In the genomic region with DNA sequence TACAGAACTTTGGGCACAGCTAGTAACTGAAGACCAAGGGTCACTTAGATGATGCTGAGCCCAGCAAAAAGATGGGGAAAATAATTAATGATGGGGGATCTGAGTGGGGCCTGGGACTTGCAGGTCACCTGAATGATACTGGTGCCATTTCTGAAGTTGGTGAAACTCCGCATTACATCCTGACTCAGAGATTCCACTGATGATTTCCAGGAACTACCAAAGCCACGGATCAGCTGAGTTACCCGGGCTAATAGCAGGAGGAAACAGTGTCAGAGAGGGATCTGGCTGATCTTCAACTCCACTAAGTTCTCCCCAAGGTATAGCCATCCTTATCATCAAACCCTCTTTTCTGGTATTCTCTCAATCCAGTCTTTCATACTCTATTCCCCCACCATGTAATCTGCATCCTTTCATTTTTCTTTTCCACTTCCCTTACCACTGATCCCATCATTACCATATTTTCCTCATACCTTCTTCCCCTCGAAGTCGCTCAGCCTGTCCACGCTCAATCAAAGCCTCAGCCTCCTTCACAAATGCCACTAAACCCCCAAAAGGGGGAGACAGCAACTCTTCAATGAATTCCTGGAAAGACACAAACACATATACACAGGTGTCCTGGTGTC, we compare ENCODE assay signal across 14 cellular contexts. TPM values are rescaled to one million over a fixed set of nuclear protein-coding genes. Genes with fewer than 3 reads are reported as not detected.
DNase-seq lines count a peak whose midpoint lies in the region; ATAC-seq, FAIRE-seq and TF ChIP-seq lines count a peak whose summit lies in the region.
"Had no signal": no experiment of that assay in that cellular context is flagged by ENCODE, and none has a peak within 500 bp of the region (broad histone marks: within the 10 kb centered on the region; RNA-seq: fewer than 3 reads in every experiment).

No MANE protein-coding gene starts in this region.

- H3K9me3 Mint-ChIP-seq in activated CD8-positive, alpha-beta memory T cell treated with anti-CD3 and anti-CD28 coated beads, Interleukin-2, amount 10 ng/mL, durations not matched to agents 7 days and 5 days (ENCODE audit: low read depth): no peaks in the 10 kb centered on the region
- peaks cover 4% of the 10 kb centered on the region for H3K9me3 Mint-ChIP-seq in astrocyte (ENCODE audit: unreplicated experiment)
- H3K9me3 Mint-ChIP-seq: mesothelial cell of epicardium had no signal

- no peak for FAIRE-seq in astrocyte (lab: Jason Lieb, UNC)
- FAIRE-seq: urothelium cell line had no signal

- no peak for DNase-seq in activated CD8-positive, alpha-beta memory T cell treated with anti-CD3 and anti-CD28 coated beads, Interleukin-2, amount 10 ng/mL, durations not matched to agents 7 days and 5 days
- no peak for DNase-seq in activated CD8-positive, alpha-beta memory T cell treated with anti-CD3 and anti-CD28 coated beads, Interleukin-2, amount 50 U/mL, for 4 hours
- DNase-seq in OCI-M1 (lab: John Stamatoyannopoulos, UW) (peak; percentile 33), astrocyte (ENCODE audit: low read depth) (peak; percentile 20), osteoblast (ENCODE audit: insufficient read length, low spot score, missing footprints) (no peak), dedifferentiated amniotic fluid mesenchymal stem cell (ENCODE audit: extremely low spot score) (no peak), left cardiac atrium (no peak)
- DNase-seq: colonic mucosa, esophagus squamous epithelium, SHP77 treated with DMSO at 0.1 percent for 48 hours had no signal

- TF ChIP-seq CTCF in astrocyte (IDR thresholded peaks at IDR 0.05; ENCODE audit: insufficient read depth, low read depth, low read length) (no peak), osteoblast (IDR thresholded peaks at IDR 0.05; ENCODE audit: extremely low read depth, low read depth, low read length) (no peak)

- peaks cover 6% of the 10 kb centered on the region for H3K36me3 ChIP-seq in astrocyte (ENCODE audit: insufficient read depth, low read length)
- H3K36me3 ChIP-seq in osteoblast (ENCODE audit: insufficient read depth, low read length): peaks cover 7% of the 10 kb centered on the region
- H3K36me3 ChIP-seq: colonic mucosa, prostate gland had no signal

- H3K4me1 ChIP-seq in astrocyte (ENCODE audit: insufficient read depth, low read length) (peaks cover 31% of the 10 kb centered on the region), osteoblast (ENCODE audit: insufficient read depth, low read length) (peaks cover 44% of the 10 kb centered on the region)
- H3K4me1 ChIP-seq: prostate gland had no signal

- H3K9me3 ChIP-seq in astrocyte (ENCODE audit: insufficient read depth, low read depth, low read length): no peaks in the 10 kb centered on the region
- no peaks in the 10 kb centered on the region for H3K9me3 ChIP-seq in osteoblast (ENCODE audit: low read depth, low read length)
- H3K9me3 ChIP-seq: colonic mucosa, esophagus squamous epithelium, prostate gland had no signal

- peak overlapping the region; percentile 34 for H3K4me2 ChIP-seq in astrocyte (ENCODE audit: low read length)
- H3K4me2 ChIP-seq in osteoblast (ENCODE audit: insufficient read depth, low read length): no peak overlapping the region

- intact Hi-C loops in left cardiac atrium (cut with DNase I): no loop called here

- H2AFZ ChIP-seq in astrocyte (ENCODE audit: low read depth, low read length): no peak overlapping the region
- H2AFZ ChIP-seq in osteoblast (ENCODE audit: low read length): no peak overlapping the region

- CTCF ChIA-PET in activated CD8-positive, alpha-beta memory T cell treated with anti-CD3 and anti-CD28 coated beads, Interleukin-2, amount 10 ng/mL, durations not matched to agents 7 days and 5 days (lab: Charles Lee): interaction anchor here (1.5 to 5.2 kb wide), 4 partner anchors 20 to 113 kb away, joined by 4 to 46 read pairs (median 20); a partner anchor contains a TSS

- peak overlapping the region; percentile 11 for H3K4me3 Mint-ChIP-seq in activated CD8-positive, alpha-beta memory T cell treated with anti-CD3 and anti-CD28 coated beads, Interleukin-2, amount 10 ng/mL, durations not matched to agents 7 days and 5 days
- peak overlapping the region; percentile 30 for H3K4me3 Mint-ChIP-seq in astrocyte (ENCODE audit: unreplicated experiment)
- H3K4me3 Mint-ChIP-seq: mesothelial cell of epicardium had no signal

- peaks cover 3% of the 10 kb centered on the region for H4K20me1 ChIP-seq in astrocyte (ENCODE audit: insufficient read depth, low read length)
- H4K20me1 ChIP-seq in osteoblast (ENCODE audit: insufficient read depth, low read length): no peaks in the 10 kb centered on the region

- H3K27me3 ChIP-seq in astrocyte (ENCODE audit: insufficient read depth, low read length): no peaks in the 10 kb centered on the region
- no peaks in the 10 kb centered on the region for H3K27me3 ChIP-seq in osteoblast (ENCODE audit: insufficient read depth, low read length)
- H3K27me3 ChIP-seq: colonic mucosa, esophagus squamous epithelium had no signal

- ATAC-seq in activated CD8-positive, alpha-beta memory T cell treated with anti-CD3 and anti-CD28 coated beads, Interleukin-2, amount 10 ng/mL, durations not matched to agents 7 days and 5 days: no peak
- no peak for ATAC-seq in GM18511 (IDR thresholded peaks at IDR 0.05; ENCODE audit: unreplicated experiment)
- no peak for ATAC-seq in left cardiac atrium

- H3K36me3 Mint-ChIP-seq in activated CD8-positive, alpha-beta memory T cell treated with anti-CD3 and anti-CD28 coated beads, Interleukin-2, amount 10 ng/mL, durations not matched to agents 7 days and 5 days: peaks cover 28% of the 10 kb centered on the region
- H3K36me3 Mint-ChIP-seq in astrocyte (ENCODE audit: low read depth, unreplicated experiment): peaks cover 8% of the 10 kb centered on the region

- peaks cover 3% of the 10 kb centered on the region for H3K27me3 Mint-ChIP-seq in activated CD8-positive, alpha-beta memory T cell treated with anti-CD3 and anti-CD28 coated beads, Interleukin-2, amount 10 ng/mL, durations not matched to agents 7 days and 5 days
- peaks cover 2% of the 10 kb centered on the region for H3K27me3 Mint-ChIP-seq in astrocyte (ENCODE audit: low read depth, unreplicated experiment)

- H3K9ac ChIP-seq in astrocyte (ENCODE audit: low read length): no peak overlapping the region

- H3K4me3 ChIP-seq in astrocyte (ENCODE audit: insufficient read depth, low read depth, low read length) (no peak overlapping the region), osteoblast (ENCODE audit: insufficient read depth, low read length) (no peak overlapping the region)
- H3K4me3 ChIP-seq: colonic mucosa, esophagus squamous epithelium, prostate gland had no signal

- H3K4me1 Mint-ChIP-seq in activated CD8-positive, alpha-beta memory T cell treated with anti-CD3 and anti-CD28 coated beads, Interleukin-2, amount 10 ng/mL, durations not matched to agents 7 days and 5 days: peaks cover 39% of the 10 kb centered on the region
- peaks cover 26% of the 10 kb centered on the region for H3K4me1 Mint-ChIP-seq in astrocyte (ENCODE audit: low read depth, unreplicated experiment)

- H3K79me2 ChIP-seq in astrocyte (ENCODE audit: insufficient read depth, low read length) (no peaks in the 10 kb centered on the region), osteoblast (ENCODE audit: insufficient read depth, low read length) (peaks cover 10% of the 10 kb centered on the region)

- H3K27ac ChIP-seq in astrocyte (ENCODE audit: low read depth, low read length): no peak overlapping the region
- peak overlapping the region; percentile 36 for H3K27ac ChIP-seq in osteoblast (ENCODE audit: low read depth, low read length)
- H3K27ac ChIP-seq: colonic mucosa, prostate gland had no signal

- H3K27ac Mint-ChIP-seq in activated CD8-positive, alpha-beta memory T cell treated with anti-CD3 and anti-CD28 coated beads, Interleukin-2, amount 10 ng/mL, durations not matched to agents 7 days and 5 days: peak overlapping the region; percentile 61
- H3K27ac Mint-ChIP-seq in astrocyte (ENCODE audit: unreplicated experiment): no peak overlapping the region
- H3K27ac Mint-ChIP-seq: mesothelial cell of epicardium had no signal

RNA-seq across cellular contexts. Expression of a gene that starts 20.2 kb away (rescaled TPM):
- 10 to 100 TPM; 60.6 to 63.3 TPM for total RNA-seq in activated CD8-positive, alpha-beta memory T cell treated with anti-CD3 and anti-CD28 coated beads, Interleukin-2, amount 10 ng/mL, durations not matched to agents 7 days and 5 days
- total RNA-seq in astrocyte: 29.9 and 30.6 TPM in 2 replicates
- total RNA-seq in osteoblast: 41.3 and 42.7 TPM in 2 replicates
- total RNA-seq in left cardiac atrium: 10 to 100 TPM; 25.9 to 33.4 TPM

RNA-seq across cellular contexts. Expression of a gene that starts 20.4 kb away (rescaled TPM):
- total RNA-seq in activated CD8-positive, alpha-beta memory T cell treated with anti-CD3 and anti-CD28 coated beads, Interleukin-2, amount 10 ng/mL, durations not matched to agents 7 days and 5 days: 1,000 to 10,000 TPM; 2,808 to 3,161 TPM
- total RNA-seq in astrocyte (1,911 and 2,061 TPM in 2 replicates), osteoblast (1,994 and 2,278 TPM in 2 replicates), left cardiac atrium (1,000 to 10,000 TPM; 1,167 to 1,230 TPM)

RNA-seq across cellular contexts. Expression of a gene that starts 25.4 kb away (rescaled TPM):
- 10 to 100 TPM; 14.0 to 20.5 TPM for total RNA-seq in activated CD8-positive, alpha-beta memory T cell treated with anti-CD3 and anti-CD28 coated beads, Interleukin-2, amount 10 ng/mL, durations not matched to agents 7 days and 5 days
- total RNA-seq in astrocyte: 1.5 and 1.8 TPM in 2 replicates
- 3.8 and 4.3 TPM in 2 replicates for total RNA-seq in osteoblast
- total RNA-seq in left cardiac atrium: 1 to 10 TPM; 7.5 to 9.8 TPM

RNA-seq across cellular contexts. Expression of a gene that starts 37.5 kb away (rescaled TPM):
- 10 to 100 TPM; 61.5 to 78.4 TPM for total RNA-seq in activated CD8-positive, alpha-beta memory T cell treated with anti-CD3 and anti-CD28 coated beads, Interleukin-2, amount 10 ng/mL, durations not matched to agents 7 days and 5 days
- total RNA-seq in astrocyte: 59.7 and 63.7 TPM in 2 replicates
- total RNA-seq in osteoblast: 85.7 and 86.9 TPM in 2 replicates
- 10 to 100 TPM; 19.0 to 31.6 TPM for total RNA-seq in left cardiac atrium

RNA-seq across cellular contexts. Expression of a gene that starts 37.9 kb away (rescaled TPM):
- total RNA-seq in activated CD8-positive, alpha-beta memory T cell treated with anti-CD3 and anti-CD28 coated beads, Interleukin-2, amount 10 ng/mL, durations not matched to agents 7 days and 5 days: 10 to 100 TPM; 67.8 to 90.3 TPM
- total RNA-seq in astrocyte: 54.8 and 56.7 TPM in 2 replicates
- 14.1 and 15.9 TPM in 2 replicates for total RNA-seq in osteoblast
- total RNA-seq in left cardiac atrium: 10 to 100 TPM; 43.9 to 47.5 TPM

Comparison
In these comparisons a context has a peak if more than half of its experiments do, and no peak if none do; other contexts are left out.
1. DNase-seq: peak in OCI-M1 (single experiment) and astrocyte (single experiment); none in activated CD8-positive, alpha-beta memory T cell treated with anti-CD3 and anti-CD28 coated beads, Interleukin-2, amount 10 ng/mL, durations not matched to agents 7 days and 5 days (single experiment), activated CD8-positive, alpha-beta memory T cell treated with anti-CD3 and anti-CD28 coated beads, Interleukin-2, amount 50 U/mL, for 4 hours (single experiment), osteoblast (single experiment), dedifferentiated amniotic fluid mesenchymal stem cell (single experiment) and left cardiac atrium (single experiment).